In the genomic region with DNA sequence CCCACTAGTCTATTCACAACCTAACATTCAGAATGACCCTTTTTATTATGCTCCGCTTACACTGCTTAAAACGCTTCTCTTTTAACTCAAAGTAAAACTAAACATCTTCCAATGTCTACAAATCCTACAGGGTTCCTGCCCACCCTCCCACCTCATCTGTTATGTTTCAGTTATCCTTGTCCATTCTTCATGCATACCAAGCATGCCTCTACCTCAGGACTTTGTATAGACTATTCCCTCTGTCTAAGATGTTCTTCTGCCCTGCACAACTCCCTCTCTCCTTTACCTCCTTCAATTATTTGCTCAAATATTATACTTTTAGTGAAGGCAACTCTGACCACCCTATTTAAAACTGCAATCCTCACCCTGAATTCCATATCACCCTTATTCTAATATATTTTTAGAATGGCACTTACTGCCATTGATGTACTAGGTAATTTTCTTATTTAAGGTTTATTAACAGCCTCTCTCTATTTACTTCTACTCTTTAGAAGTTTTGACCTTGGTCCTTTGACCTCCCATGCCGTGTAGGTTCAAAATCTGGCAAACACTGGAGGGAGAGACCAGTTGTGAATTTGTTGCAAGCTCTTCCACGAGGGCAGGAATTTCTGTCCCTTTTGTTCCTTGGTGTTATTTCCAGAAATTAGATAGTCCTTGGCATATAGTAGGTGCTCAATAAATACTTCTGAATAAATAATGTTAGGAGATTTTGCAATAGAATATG, we compare ENCODE assay signal across 16 cellular contexts.
A peak's percentile ranks its signal among the peaks of the same experiment; 100 is the strongest.
DNase-seq lines count a peak whose midpoint lies in the region; ATAC-seq, FAIRE-seq and TF ChIP-seq lines count a peak whose summit lies in the region.
"Had no signal": no experiment of that assay in that cellular context is flagged by ENCODE, and none has a peak within 500 bp of the region (broad histone marks: within the 10 kb centered on the region; RNA-seq: fewer than 3 reads in every experiment).

No MANE protein-coding gene starts in this region.

- H3K9ac ChIP-seq in HepG2 (ENCODE audit: insufficient read depth, low read depth, low read length), result no peak overlapping the region

- no peaks in the 10 kb centered on the region for H3K27me3 Mint-ChIP-seq in activated naive CD4-positive, alpha-beta T cell treated with anti-CD3 and anti-CD28 coated beads, Interleukin-2, amount 50 U/mL, for 24 hours
- no peaks in the 10 kb centered on the region for H3K27me3 Mint-ChIP-seq in activated naive CD4-positive, alpha-beta T cell treated with anti-CD3 and anti-CD28 coated beads for 36 hours (ENCODE audit: low read depth)
- no peaks in the 10 kb centered on the region for H3K27me3 Mint-ChIP-seq in stimulated activated memory B cell treated with anti-CD40 and anti-IgM and Interleukin-4, amounts not matched to agents 10 μg/mL and 1 μg/mL and 100 μg/mL, for 72 hours

- H3K4me1 ChIP-seq in Panc1 (ENCODE audit: control insufficient read depth, insufficient read depth, low read length) (no peaks in the 10 kb centered on the region), HepG2 (ENCODE audit: insufficient read depth, low read length) (peaks cover 57% of the 10 kb centered on the region)
- H3K4me1 ChIP-seq: HAP-1 had no signal

- no peak for TF ChIP-seq POLR2A in HepG2 (IDR thresholded peaks at IDR 0.05; ENCODE audit: insufficient read depth in 1 of 2, low read depth in 2 of 2, low read length in 2 of 2)

- H3K4me3 ChIP-seq in Panc1 (ENCODE audit: low read depth in 2 of 2, low read length in 2 of 2) (no peak overlapping the region), HepG2 (replicated peaks in 1 of 3; ENCODE audit: insufficient read depth in 1 of 3, low read depth in 2 of 3, low read length in 3 of 3) (no peak overlapping the region)
- H3K4me3 ChIP-seq: A549, HAP-1 had no signal

- peaks cover 26% of the 10 kb centered on the region for H3K36me3 Mint-ChIP-seq in activated naive CD4-positive, alpha-beta T cell treated with anti-CD3 and anti-CD28 coated beads, Interleukin-2, amount 50 U/mL, for 24 hours
- peaks cover 26% of the 10 kb centered on the region for H3K36me3 Mint-ChIP-seq in activated naive CD4-positive, alpha-beta T cell treated with anti-CD3 and anti-CD28 coated beads for 36 hours (ENCODE audit: low read depth)
- peaks cover 46% of the 10 kb centered on the region for H3K36me3 Mint-ChIP-seq in stimulated activated memory B cell treated with anti-CD40 and anti-IgM and Interleukin-4, amounts not matched to agents 10 μg/mL and 1 μg/mL and 100 μg/mL, for 72 hours

- peaks cover 15% of the 10 kb centered on the region for H3K9me3 Mint-ChIP-seq in activated naive CD4-positive, alpha-beta T cell treated with anti-CD3 and anti-CD28 coated beads, Interleukin-2, amount 50 U/mL, for 24 hours
- H3K9me3 Mint-ChIP-seq in activated naive CD4-positive, alpha-beta T cell treated with anti-CD3 and anti-CD28 coated beads for 36 hours, result peaks cover 10% of the 10 kb centered on the region
- peaks cover 6% of the 10 kb centered on the region for H3K9me3 Mint-ChIP-seq in stimulated activated memory B cell treated with anti-CD40 and anti-IgM and Interleukin-4, amounts not matched to agents 10 μg/mL and 1 μg/mL and 100 μg/mL, for 72 hours

- peaks cover 2% of the 10 kb centered on the region for H3K79me2 ChIP-seq in HepG2 (ENCODE audit: insufficient read depth, low read length)

- H3K4me1 Mint-ChIP-seq in activated naive CD4-positive, alpha-beta T cell treated with anti-CD3 and anti-CD28 coated beads, Interleukin-2, amount 50 U/mL, for 24 hours, result peaks cover 23% of the 10 kb centered on the region
- peaks cover 7% of the 10 kb centered on the region for H3K4me1 Mint-ChIP-seq in activated naive CD4-positive, alpha-beta T cell treated with anti-CD3 and anti-CD28 coated beads for 36 hours (ENCODE audit: low read depth)
- peaks cover 12% of the 10 kb centered on the region for H3K4me1 Mint-ChIP-seq in stimulated activated memory B cell treated with anti-CD40 and anti-IgM and Interleukin-4, amounts not matched to agents 10 μg/mL and 1 μg/mL and 100 μg/mL, for 72 hours

- H4K20me1 ChIP-seq in HepG2 (ENCODE audit: insufficient read depth, low read length), result peaks cover 10% of the 10 kb centered on the region; the same call in 1 of the 2 replicates

- H3K36me3 ChIP-seq in Panc1 (ENCODE audit: control insufficient read depth, insufficient read depth, low read length), result no peaks in the 10 kb centered on the region
- peaks cover 13 to 32% of the 10 kb centered on the region in 2 experiments for H3K36me3 ChIP-seq in HepG2 (replicated peaks in 1 of 2; ENCODE audit: control insufficient read depth in 1 of 2, insufficient read depth in 2 of 2, low read length in 2 of 2)

- H3K27ac Mint-ChIP-seq in activated naive CD4-positive, alpha-beta T cell treated with anti-CD3 and anti-CD28 coated beads, Interleukin-2, amount 50 U/mL, for 24 hours, result peak overlapping the region; percentile 53
- H3K27ac Mint-ChIP-seq in activated naive CD4-positive, alpha-beta T cell treated with anti-CD3 and anti-CD28 coated beads for 36 hours, result no peak overlapping the region
- H3K27ac Mint-ChIP-seq in stimulated activated memory B cell treated with anti-CD40 and anti-IgM and Interleukin-4, amounts not matched to agents 10 μg/mL and 1 μg/mL and 100 μg/mL, for 72 hours, result peak overlapping the region; percentile 35
- H3K27ac Mint-ChIP-seq: CD14-positive monocyte had no signal

- intact Hi-C loops in activated naive CD4-positive, alpha-beta T cell treated with anti-CD3 and anti-CD28 coated beads for 36 hours (cut with micrococcal nuclease), result no loop called here
- intact Hi-C loops in Panc1 (cut with micrococcal nuclease; ENCODE audit: unreplicated experiment), result no loop called here
- intact Hi-C loops in HepG2 (cut with micrococcal nuclease; ENCODE audit: unreplicated experiment), result loop anchor here (5.0 kb wide), 2 partner anchors 96 to 186 kb away; no protein-coding TSS in a partner anchor

- TF ChIP-seq EP300 in HepG2 (IDR thresholded peaks at IDR 0.05; ENCODE audit: low read depth in 2 of 2, low read length in 2 of 2) (peak in 1 of 2 experiments; percentile 40; a peak in 1 of 4 replicates), HepG2 (CRISPR knock-in tag; IDR thresholded peaks at IDR 0.05; ENCODE audit: borderline replicate concordance) (no peak)

- peak; percentile 4 for FAIRE-seq in HepG2 (lab: Jason Lieb, UNC)
- FAIRE-seq: A549, GM12892, H1 had no signal

- CTCF ChIA-PET in activated naive CD4-positive, alpha-beta T cell treated with anti-CD3 and anti-CD28 coated beads for 36 hours (lab: Charles Lee), result no interaction called here
- CTCF ChIA-PET in Panc1 (lab: Charles Lee), result no interaction called here
- CTCF ChIA-PET in HepG2 (lab: Yijun Ruan, JAX; ENCODE audit: low intra/inter-chr PET ratio, low total read pairs), result no interaction called here

- TF ChIP-seq RAD21 in HepG2 (CRISPR knock-in tag; IDR thresholded peaks at IDR 0.05), result no peak

- no peak for DNase-seq in activated naive CD4-positive, alpha-beta T cell treated with anti-CD3 and anti-CD28 coated beads for 36 hours
- DNase-seq in Panc1 (ENCODE audit: low read depth, low spot score) (no peak), HepG2 (ENCODE audit: low spot score) (peak; percentile 45), Ammon's horn (ENCODE audit: low spot score) (no peak)
- DNase-seq: CD8-positive, alpha-beta T cell; COR-L47; DND-41; GDM1 had no signal

- in situ Hi-C loops in Panc1 (cut with HindIII; ENCODE audit: low pct_unique_long_range_greater_than_20kb, low sequenced_read_pairs) (no loop called here), HepG2 (cut with HindIII; ENCODE audit: extremely low pct_ligation_motif_present, low pct_unique_long_range_greater_than_20kb) (no loop called here)

- POLR2A ChIA-PET in Panc1 (lab: Charles Lee) (no interaction called here), HepG2 (lab: Yijun Ruan, JAX) (no interaction called here)

- H3K27me3 ChIP-seq in Panc1 (ENCODE audit: control insufficient read depth, insufficient read depth, low read length), result no peaks in the 10 kb centered on the region
- H3K27me3 ChIP-seq in HepG2 (ENCODE audit: control insufficient read depth in 1 of 2, insufficient read depth in 2 of 2, low read length in 2 of 2), result no peaks in the 10 kb centered on the region

- H3K27ac ChIP-seq in Panc1 (ENCODE audit: low read length), result no peak overlapping the region
- H3K27ac ChIP-seq in HepG2 (ENCODE audit: extremely low read length, insufficient read depth, low read length), result peak overlapping the region; percentile 23
- H3K27ac ChIP-seq: A549 had no signal

- no peak overlapping the region for H3K4me3 Mint-ChIP-seq in activated naive CD4-positive, alpha-beta T cell treated with anti-CD3 and anti-CD28 coated beads, Interleukin-2, amount 50 U/mL, for 24 hours
- no peak overlapping the region for H3K4me3 Mint-ChIP-seq in activated naive CD4-positive, alpha-beta T cell treated with anti-CD3 and anti-CD28 coated beads for 36 hours
- H3K4me3 Mint-ChIP-seq in stimulated activated memory B cell treated with anti-CD40 and anti-IgM and Interleukin-4, amounts not matched to agents 10 μg/mL and 1 μg/mL and 100 μg/mL, for 72 hours, result no peak overlapping the region
- H3K4me3 Mint-ChIP-seq: CD14-positive monocyte; CD8-positive, alpha-beta T cell had no signal

- 37% methylated on average over 4 of the region's 4 CpGs for WGBS in HepG2 (ENCODE audit: low lambda C conversion rate)

- no peak overlapping the region for H3K4me2 ChIP-seq in HepG2 (ENCODE audit: low read depth, low read length)
- H3K4me2 ChIP-seq: A549 had no signal

- no peak for TF ChIP-seq CTCF in Panc1 (IDR thresholded peaks at IDR 0.05)
- TF ChIP-seq CTCF in HepG2 (CRISPR knock-in tag; IDR thresholded peaks at IDR 0.05), result no peak

- no peak for ATAC-seq in Panc1
- peak; percentile 51 for ATAC-seq in HepG2
- no peak for ATAC-seq in stimulated activated memory B cell treated with anti-CD40 and anti-IgM and Interleukin-4, amounts not matched to agents 10 μg/mL and 1 μg/mL and 100 μg/mL, for 72 hours
- no peak for ATAC-seq in HG02610 (IDR thresholded peaks at IDR 0.05; ENCODE audit: unreplicated experiment)
- ATAC-seq: A549; CD8-positive, alpha-beta T cell had no signal

- H3K9me3 ChIP-seq in Panc1 (ENCODE audit: control insufficient read depth, insufficient read depth, low read depth, low read length), result no peaks in the 10 kb centered on the region
- no peaks in the 10 kb centered on the region for H3K9me3 ChIP-seq in HepG2 (ENCODE audit: low read length)
- H3K9me3 ChIP-seq: HAP-1 had no signal

- H2AFZ ChIP-seq in HepG2 (ENCODE audit: low read length), result no peak overlapping the region

- TSS peak; percentile 22 for BruUV-seq in Panc1 (replicated peaks; lab: Mats Ljungman, UMichigan)
- no TSS peak for BruUV-seq in HepG2 (replicated peaks; lab: Mats Ljungman, UMichigan)

TF ChIP-seq in HepG2, 621 proteins besides CTCF, POLR2A, EP300 and RAD21 (continues in another document):
- TF ChIP-seq NKX3-1 (CRISPR knock-in tag; IDR thresholded peaks at IDR 0.05) (no peak), HNRNPL (IDR thresholded peaks at IDR 0.05; ENCODE audit: low read depth, low read length) (no peak)
